ENCODE assay signal across 12 cellular contexts in genomic region chr16:69929480-69929879, GRCh38.
"Had no signal": no experiment of that assay in that cellular context is flagged by ENCODE, and none has a peak within 500 bp of the region (broad histone marks: within the 10 kb centered on the region; RNA-seq: fewer than 3 reads in every experiment).

No MANE protein-coding gene starts in this region.

- H3K4me1 Mint-ChIP-seq: activated naive CD4-positive, alpha-beta T cell treated with anti-CD3 and anti-CD28 coated beads, Interleukin-2, amount 50 U/mL, for 24 hours; stimulated activated memory B cell treated with anti-CD40 and anti-IgM and Interleukin-4, amounts not matched to agents 10 μg/mL and 1 μg/mL and 100 μg/mL, for 72 hours had no signal

- H3K4me2 ChIP-seq: smooth muscle cell had no signal

- H3K4me3 Mint-ChIP-seq: activated CD8-positive, alpha-beta T cell treated with anti-CD3 and anti-CD28 coated beads, Interleukin-2, amount 10 ng/mL, durations not matched to agents 7 days and 5 days; activated naive CD4-positive, alpha-beta T cell treated with anti-CD3 and anti-CD28 coated beads, Interleukin-2, amount 50 U/mL, for 24 hours; natural killer cell treated with Interleukin-12 subunit alpha and Interleukin-12 subunit beta and Interleukin-15 and Interleukin-18, amount 100 ng/mL, for 72 hours; stimulated activated memory B cell treated with anti-CD40 and anti-IgM and Interleukin-4, amounts not matched to agents 10 μg/mL and 1 μg/mL and 100 μg/mL, for 72 hours; type B pancreatic cell had no signal

- H3K27ac Mint-ChIP-seq: activated CD8-positive, alpha-beta T cell treated with anti-CD3 and anti-CD28 coated beads, Interleukin-2, amount 10 ng/mL, durations not matched to agents 7 days and 5 days; activated naive CD4-positive, alpha-beta T cell treated with anti-CD3 and anti-CD28 coated beads, Interleukin-2, amount 50 U/mL, for 24 hours; natural killer cell treated with Interleukin-12 subunit alpha and Interleukin-12 subunit beta and Interleukin-15 and Interleukin-18, amount 100 ng/mL, for 72 hours; stimulated activated memory B cell treated with anti-CD40 and anti-IgM and Interleukin-4, amounts not matched to agents 10 μg/mL and 1 μg/mL and 100 μg/mL, for 72 hours; type B pancreatic cell had no signal

- H3K27me3 ChIP-seq: left lung, neutrophil, pancreas, sigmoid colon, stomach had no signal

- H3K9me3 Mint-ChIP-seq: activated naive CD4-positive, alpha-beta T cell treated with anti-CD3 and anti-CD28 coated beads, Interleukin-2, amount 50 U/mL, for 24 hours; natural killer cell treated with Interleukin-12 subunit alpha and Interleukin-12 subunit beta and Interleukin-15 and Interleukin-18, amount 100 ng/mL, for 72 hours; stimulated activated memory B cell treated with anti-CD40 and anti-IgM and Interleukin-4, amounts not matched to agents 10 μg/mL and 1 μg/mL and 100 μg/mL, for 72 hours; type B pancreatic cell had no signal

- H3K27me3 Mint-ChIP-seq: activated naive CD4-positive, alpha-beta T cell treated with anti-CD3 and anti-CD28 coated beads, Interleukin-2, amount 50 U/mL, for 24 hours; natural killer cell treated with Interleukin-12 subunit alpha and Interleukin-12 subunit beta and Interleukin-15 and Interleukin-18, amount 100 ng/mL, for 72 hours; stimulated activated memory B cell treated with anti-CD40 and anti-IgM and Interleukin-4, amounts not matched to agents 10 μg/mL and 1 μg/mL and 100 μg/mL, for 72 hours; type B pancreatic cell had no signal

- H3K27ac ChIP-seq: left lung, neutrophil, pancreas, sigmoid colon had no signal

- H3K9me3 ChIP-seq: left lung, neutrophil, pancreas, sigmoid colon, stomach had no signal

- H3K36me3 Mint-ChIP-seq: natural killer cell treated with Interleukin-12 subunit alpha and Interleukin-12 subunit beta and Interleukin-15 and Interleukin-18, amount 100 ng/mL, for 72 hours had no signal

- H3K4me3 ChIP-seq: left lung, pancreas, sigmoid colon, smooth muscle cell, stomach had no signal

- DNase-seq: kidney, left lung, sigmoid colon had no signal

- H3K4me1 ChIP-seq: left lung, pancreas had no signal
